Comparison of ENCODE assay signal across 9 cellular contexts in genomic region chr13:39942901-39943273, GRCh38.
DNase-seq lines count a peak whose midpoint lies in the region; ATAC-seq and TF ChIP-seq lines count a peak whose summit lies in the region.
"Had no signal": no experiment of that assay in that cellular context is flagged by ENCODE, and none has a peak within 500 bp of the region (broad histone marks: within the 10 kb centered on the region; RNA-seq: fewer than 3 reads in every experiment).

No MANE protein-coding gene starts in this region.

- TF ChIP-seq CTCF in OCI-LY1 (IDR thresholded peaks at IDR 0.05; ENCODE audit: low read length) (peak; percentile 100), esophagus muscularis mucosa (IDR thresholded peaks at IDR 0.05) (peak; percentile 74 to 90 (median 84)), nephron progenitor cell (IDR thresholded peaks at IDR 0.05) (peak; percentile 90)

- in situ Hi-C loops in Caki2 (cut with HindIII; ENCODE audit: low pct_unique_long_range_greater_than_20kb, low sequenced_read_pairs), result no loop called here

- no peak for TF ChIP-seq POLR2A in esophagus muscularis mucosa (IDR thresholded peaks at IDR 0.05; ENCODE audit: low read depth)

- H3K36me3 ChIP-seq in OCI-LY1 (ENCODE audit: insufficient read depth, low read length) (no peaks in the 10 kb centered on the region), esophagus muscularis mucosa (no peaks in the 10 kb centered on the region)

- no peaks in the 10 kb centered on the region for H3K27me3 ChIP-seq in OCI-LY1 (ENCODE audit: insufficient read depth, low read length)
- H3K27me3 ChIP-seq in esophagus muscularis mucosa, result no peaks in the 10 kb centered on the region

- H3K27ac ChIP-seq in OCI-LY1 (ENCODE audit: low read depth, low read length, poor library complexity, severe bottlenecking) (no peak overlapping the region), esophagus muscularis mucosa (replicated peaks in 1 of 4) (no peak overlapping the region)

- no peaks in the 10 kb centered on the region for H3K79me2 ChIP-seq in OCI-LY1 (ENCODE audit: insufficient read depth, low read length)

- H3K36me3 Mint-ChIP-seq in nephron progenitor cell (ENCODE audit: low read depth), result no peaks in the 10 kb centered on the region
- H3K36me3 Mint-ChIP-seq in stimulated activated naive CD8-positive, alpha-beta T cell treated with anti-CD3 and anti-CD28 coated beads, Interleukin-15, Interleukin-2, amounts not matched to agents 100 ng/mL and 50 ng/mL, for 24 hours (ENCODE audit: low read depth), result no peaks in the 10 kb centered on the region

- no peaks in the 10 kb centered on the region for H3K9me2 ChIP-seq in OCI-LY1 (ENCODE audit: low read depth, low read length)

- peaks cover 11% of the 10 kb centered on the region for H3K4me1 ChIP-seq in OCI-LY1 (ENCODE audit: insufficient read depth, low read length, severe bottlenecking)
- H3K4me1 ChIP-seq in esophagus muscularis mucosa, result peaks cover 0 to 11% (median 6%) of the 10 kb centered on the region in 4 donors

- TF ChIP-seq EP300 in esophagus muscularis mucosa (IDR thresholded peaks at IDR 0.05), result no peak

- no peaks in the 10 kb centered on the region for H3K9me3 Mint-ChIP-seq in nephron progenitor cell
- no peaks in the 10 kb centered on the region for H3K9me3 Mint-ChIP-seq in stimulated activated naive CD8-positive, alpha-beta T cell treated with anti-CD3 and anti-CD28 coated beads, Interleukin-15, Interleukin-2, amounts not matched to agents 100 ng/mL and 50 ng/mL, for 24 hours
- H3K9me3 Mint-ChIP-seq: dendritic cell treated with granulocyte-macrophage colony-stimulating factor and Interleukin-4, amounts not matched to agents 40 ng/mL and 50 ng/mL, for 4 days had no signal

- H2AFZ ChIP-seq in OCI-LY1 (ENCODE audit: low read length), result 0 out of 2 replicates have a peak overlapping the region, but pooled peaks have one; percentile 54

- H3K4me3 Mint-ChIP-seq in nephron progenitor cell, result no peak overlapping the region
- no peak overlapping the region for H3K4me3 Mint-ChIP-seq in stimulated activated naive CD8-positive, alpha-beta T cell treated with anti-CD3 and anti-CD28 coated beads, Interleukin-15, Interleukin-2, amounts not matched to agents 100 ng/mL and 50 ng/mL, for 24 hours
- H3K4me3 Mint-ChIP-seq: dendritic cell treated with granulocyte-macrophage colony-stimulating factor and Interleukin-4, amounts not matched to agents 40 ng/mL and 50 ng/mL, for 4 days had no signal

- no peak overlapping the region for H3K9ac ChIP-seq in OCI-LY1 (ENCODE audit: low read length)

- WGBS in esophagus muscularis mucosa, result 48% methylated on average over 8 of the region's 8 CpGs

- H3K4me2 ChIP-seq in OCI-LY1 (ENCODE audit: low read length), result peak overlapping the region; percentile 44; the same call in 1 of the 2 replicates

- intact Hi-C loops in esophagus muscularis mucosa (cut with DNase I), result loop anchor here (10.0 kb wide), 2 partner anchors 168 to 742 kb away; no protein-coding TSS in a partner anchor

- no peak overlapping the region for H3K4me3 ChIP-seq in OCI-LY1 (ENCODE audit: low read depth, low read length, poor library complexity, severe bottlenecking)
- H3K4me3 ChIP-seq in esophagus muscularis mucosa, result no peak overlapping the region

- peak; percentile 66 for DNase-seq in Caki2 (ENCODE audit: low read depth)
- DNase-seq in activated T-cell treated with anti-CD3 and anti-CD28 coated beads for 1 hour (ENCODE audit: low read depth), result peak; percentile 64
- DNase-seq in esophagus muscularis mucosa (ENCODE audit: extremely low spot score), result no peak
- DNase-seq in nephron progenitor cell, result peak; percentile 65

- H3K27ac Mint-ChIP-seq in nephron progenitor cell, result no peak overlapping the region
- peak overlapping the region; percentile 76 for H3K27ac Mint-ChIP-seq in stimulated activated naive CD8-positive, alpha-beta T cell treated with anti-CD3 and anti-CD28 coated beads, Interleukin-15, Interleukin-2, amounts not matched to agents 100 ng/mL and 50 ng/mL, for 24 hours
- H3K27ac Mint-ChIP-seq: dendritic cell treated with granulocyte-macrophage colony-stimulating factor and Interleukin-4, amounts not matched to agents 40 ng/mL and 50 ng/mL, for 4 days had no signal

- no peaks in the 10 kb centered on the region for H3K9me3 ChIP-seq in OCI-LY1 (ENCODE audit: low read length)
- no peaks in the 10 kb centered on the region for H3K9me3 ChIP-seq in esophagus muscularis mucosa

- H4K20me1 ChIP-seq in OCI-LY1 (ENCODE audit: insufficient read depth, low read length), result no peaks in the 10 kb centered on the region

- ATAC-seq in GM19463 (IDR thresholded peaks at IDR 0.05; ENCODE audit: unreplicated experiment) (peak; percentile 99), HG03520 (IDR thresholded peaks at IDR 0.05; ENCODE audit: unreplicated experiment) (peak; percentile 99)

- H3K4me1 Mint-ChIP-seq in nephron progenitor cell, result peaks cover 11% of the 10 kb centered on the region
- H3K4me1 Mint-ChIP-seq in stimulated activated naive CD8-positive, alpha-beta T cell treated with anti-CD3 and anti-CD28 coated beads, Interleukin-15, Interleukin-2, amounts not matched to agents 100 ng/mL and 50 ng/mL, for 24 hours (ENCODE audit: low read depth), result peaks cover 48% of the 10 kb centered on the region

- H3F3A ChIP-seq in OCI-LY1 (ENCODE audit: insufficient read depth, low read length), result no peaks in the 10 kb centered on the region

- peaks cover 12% of the 10 kb centered on the region for H3K27me3 Mint-ChIP-seq in nephron progenitor cell (ENCODE audit: low read depth, poor library complexity)
- H3K27me3 Mint-ChIP-seq in stimulated activated naive CD8-positive, alpha-beta T cell treated with anti-CD3 and anti-CD28 coated beads, Interleukin-15, Interleukin-2, amounts not matched to agents 100 ng/mL and 50 ng/mL, for 24 hours, result peaks cover 5% of the 10 kb centered on the region
- H3K27me3 Mint-ChIP-seq: dendritic cell treated with granulocyte-macrophage colony-stimulating factor and Interleukin-4, amounts not matched to agents 40 ng/mL and 50 ng/mL, for 4 days had no signal
